19 cellular contexts compared by ENCODE assay signal in the genomic region with DNA sequence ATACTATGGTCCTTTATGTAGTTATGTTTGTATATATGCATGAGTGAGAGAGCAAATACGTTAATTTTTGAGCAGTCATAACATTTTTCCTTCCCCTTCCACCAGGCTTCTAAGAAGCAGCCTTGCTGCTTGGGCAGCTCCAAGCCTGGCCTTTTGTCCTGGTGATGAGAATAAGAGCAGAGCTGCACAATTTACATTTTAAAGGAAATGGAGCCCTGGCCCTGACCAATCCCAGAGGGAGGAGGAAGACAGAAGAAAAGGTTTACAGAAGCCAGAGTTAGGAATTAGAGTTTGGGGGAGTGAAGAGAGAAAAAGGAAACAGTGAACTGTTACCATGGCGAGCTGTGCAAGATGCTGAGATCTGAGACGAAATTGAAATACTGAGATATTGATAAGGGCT. TPM values are rescaled to one million over a fixed set of nuclear protein-coding genes. Genes with fewer than 3 reads are reported as not detected.
"Had no signal": no experiment of that assay in that cellular context is flagged by ENCODE, and none has a peak within 500 bp of the region (broad histone marks: within the 10 kb centered on the region; RNA-seq: fewer than 3 reads in every experiment).

No MANE protein-coding gene starts in this region.

- H3K4me1 ChIP-seq: foreskin keratinocyte, transverse colon had no signal

- H3K27ac ChIP-seq: foreskin keratinocyte, transverse colon had no signal

- FAIRE-seq: islet of Langerhans, small intestine had no signal

- ATAC-seq: foreskin keratinocyte; left colon; naive thymus-derived CD4-positive, alpha-beta T cell; right cardiac atrium; stimulated activated naive CD8-positive, alpha-beta T cell treated with anti-CD3 and anti-CD28 coated beads, Interleukin-15, Interleukin-2, amounts not matched to agents 100 U/mL and 50 U/mL, for 24 hours; T-helper 17 cell had no signal

- H3K27me3 ChIP-seq: foreskin keratinocyte, transverse colon had no signal

- H3K36me3 ChIP-seq: transverse colon had no signal

- H3K4me3 ChIP-seq: transverse colon had no signal

- DNase-seq: activated B cell treated with CpG ODN at 0.5 μM for 24 hours; activated CD4-positive, alpha-beta T cell treated with anti-CD3 and anti-CD28 coated beads, Interleukin-2, amount 10 ng/mL, durations not matched to agents 24 days and 14 days; activated CD8-positive, alpha-beta memory T cell treated with anti-CD3 and anti-CD28 coated beads for 24 hours; activated naive CD8-positive, alpha-beta T cell treated with anti-CD3 and anti-CD28 coated beads for 36 hours; cortex of kidney; effector memory CD4-positive, alpha-beta T cell; foreskin keratinocyte; left colon; naive thymus-derived CD4-positive, alpha-beta T cell; occipital lobe; right cardiac atrium; small intestine; stimulated activated CD4-positive, alpha-beta T cell treated with anti-CD3 and anti-CD28 coated beads, Interleukin-4, amount 100 ng/mL, for 4 hours; stimulated activated CD8-positive, alpha-beta memory T cell treated with anti-CD3 and anti-CD28 coated beads, Interleukin-4, amount 100 ng/mL, for 48 hours; stimulated activated naive CD8-positive, alpha-beta T cell treated with anti-CD3 and anti-CD28 coated beads, Interleukin-15, Interleukin-2, amounts not matched to agents 100 U/mL and 50 U/mL, for 24 hours; T-helper 17 cell; transverse colon had no signal

RNA-seq across cellular contexts. Expression of a gene that starts 25.3 kb away (rescaled TPM):
- total RNA-seq: activated B cell treated with CpG ODN at 0.5 μM for 24 hours; activated CD4-positive, alpha-beta T cell treated with anti-CD3 and anti-CD28 coated beads, Interleukin-2, amount 10 ng/mL, durations not matched to agents 24 days and 14 days; activated naive CD8-positive, alpha-beta T cell treated with anti-CD3 and anti-CD28 coated beads for 36 hours; activated T-helper 1 cell treated with anti-CD3 and anti-CD28 coated beads, Interleukin-12 subunit alpha, Interleukin-12 subunit beta, Interleukin-2, Interleukin-4 antibody, amounts not matched to agents 30 ng/mL and 10 ng/mL and 1 ng/mL, durations not matched to agents 14 hours and 24 hours and 36 hours; T-helper 17 cell had no signal
- polyA plus RNA-seq: naive thymus-derived CD4-positive, alpha-beta T cell had no signal
